Comparison of ENCODE assay signal across 1 cellular context in genomic region chr22:36853407-36854099, GRCh38.
A peak's percentile ranks its signal among the peaks of the same experiment; 100 is the strongest.
TF ChIP-seq lines count a peak whose summit lies in the region.

No MANE protein-coding gene starts in this region.

TF ChIP-seq in HepG2, 621 proteins besides CTCF, POLR2A, EP300 and RAD21 (continued from another document):
- TF ChIP-seq ZNF331 (CRISPR knock-in tag; IDR thresholded peaks at IDR 0.05) = no peak
- no peak for TF ChIP-seq ZNF343 (CRISPR knock-in tag; IDR thresholded peaks at IDR 0.05)
- peak; percentile 40; the same call in 1 of the 2 replicates for TF ChIP-seq GABPB1 (CRISPR knock-in tag; IDR thresholded peaks at IDR 0.05)
- TF ChIP-seq ZNF24 (IDR thresholded peaks at IDR 0.05) = no peak
